ENCODE assay signal across 24 cellular contexts in genomic region chr6:166423051-166423745, GRCh38.
"Had no signal": no experiment of that assay in that cellular context is flagged by ENCODE, and none has a peak within 500 bp of the region (broad histone marks: within the 10 kb centered on the region; RNA-seq: fewer than 3 reads in every experiment).

No MANE protein-coding gene starts in this region.

- H3K4me2 ChIP-seq: hepatocyte, neural progenitor cell had no signal

- DNase-seq: activated CD4-positive, alpha-beta memory T cell treated with anti-CD3 and anti-CD28 coated beads, Interleukin-2, amount 10 ng/mL, durations not matched to agents 7 days and 5 days; activated CD4-positive, alpha-beta T cell treated with anti-CD3 and anti-CD28 coated beads, Interleukin-2, amount 10 ng/mL, durations not matched to agents 7 days and 5 days; activated CD8-positive, alpha-beta memory T cell treated with anti-CD3 and anti-CD28 coated beads, Interleukin-2, amount 50 U/mL, for 48 hours; activated naive CD4-positive, alpha-beta T cell treated with Interleukin-2 at 50 U/mL for 16 hours; activated T-cell treated with anti-CD3 and anti-CD28 coated beads, Interleukin-2, amount 50 U/mL, for 4 hours; aorta; body of pancreas; effector CD8-positive, alpha-beta T cell; islet precursor cell; left colon; right cardiac atrium; spleen; stimulated activated naive CD4-positive, alpha-beta T cell; SW 1271; T-helper 9 cell; testis; transverse colon; WERI-Rb-1 had no signal

- H3K9me3 ChIP-seq: body of pancreas, testis, transverse colon had no signal

- ATAC-seq: activated CD4-positive, CD25-positive, alpha-beta regulatory T cell treated with anti-CD3 and anti-CD28 coated beads, Interleukin-2, amount 50 U/mL, for 24 hours; activated T-cell treated with anti-CD3 and anti-CD28 coated beads, Interleukin-2, amount 50 U/mL, for 4 hours; body of pancreas; left colon; natural killer cell had no signal

- H3K27ac ChIP-seq: body of pancreas, cardiac muscle cell, epithelial cell of prostate, hepatocyte, neural progenitor cell, spleen, testis, transverse colon, WERI-Rb-1 had no signal

- H3K4me1 ChIP-seq: body of pancreas, neural progenitor cell, testis, transverse colon had no signal

- H3K36me3 ChIP-seq: cardiac muscle cell, neural progenitor cell, transverse colon had no signal

- H3K9ac ChIP-seq: neural progenitor cell had no signal

- H3K27me3 ChIP-seq: body of pancreas, cardiac muscle cell, hepatocyte, neural progenitor cell, spleen, testis, transverse colon had no signal

- H3K79me2 ChIP-seq: hepatocyte had no signal

- H3K4me3 ChIP-seq: body of pancreas, cardiac muscle cell, hepatocyte, neural progenitor cell, spleen, testis, transverse colon had no signal

- H2AFZ ChIP-seq: hepatocyte, neural progenitor cell had no signal
